In the genomic region with DNA sequence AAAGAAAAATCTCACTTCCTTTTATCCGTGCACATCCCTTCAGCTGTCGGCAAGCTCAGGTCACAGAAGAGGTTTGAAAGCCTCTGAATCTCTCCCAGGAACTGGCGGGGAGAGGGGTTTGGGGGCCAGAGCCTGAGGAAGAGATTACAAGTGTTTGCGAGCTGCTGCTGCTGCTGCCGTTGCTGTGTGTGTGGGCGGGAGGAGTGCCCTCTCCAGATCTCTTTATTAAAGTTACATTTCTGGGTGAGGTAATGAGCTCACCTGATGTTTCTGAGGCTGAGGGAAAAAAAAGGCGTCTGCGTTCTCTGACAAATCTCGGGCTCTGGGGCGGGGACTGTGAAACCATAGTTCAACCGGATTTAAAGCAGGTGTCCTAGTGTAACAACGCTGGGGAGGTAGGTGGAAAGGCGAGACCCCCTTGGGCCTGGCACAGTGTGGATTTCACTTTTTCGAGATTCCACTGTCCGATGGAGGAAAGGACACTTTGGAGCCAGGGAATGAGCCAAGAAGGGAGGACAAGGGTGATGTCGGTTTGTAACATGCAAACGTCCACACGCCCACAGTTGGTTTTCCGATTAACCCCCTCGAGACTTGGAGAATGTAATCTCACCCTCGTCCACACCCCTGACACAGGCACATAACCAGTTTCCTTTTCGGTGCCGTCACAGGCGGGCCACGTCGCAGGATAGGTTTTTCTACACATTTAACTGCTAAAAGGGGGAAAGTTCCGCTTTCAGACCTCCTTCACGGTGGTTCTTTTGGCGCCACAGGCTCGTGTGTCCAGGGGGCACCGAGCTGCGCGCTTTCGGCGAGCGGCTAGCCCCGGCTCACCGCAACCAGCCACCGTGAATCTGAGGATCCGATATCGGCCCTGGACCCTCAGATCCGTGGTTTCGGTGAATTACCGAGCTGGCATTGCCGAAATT, we compare ENCODE assay signal across 8 cellular contexts. TPM values are rescaled to one million over a fixed set of nuclear protein-coding genes. Genes with fewer than 3 reads are reported as not detected.
DNase-seq lines count a peak whose midpoint lies in the region; ATAC-seq and TF ChIP-seq lines count a peak whose summit lies in the region.

No MANE protein-coding gene starts in this region.

- peak overlapping the region; percentile 93 for H3K14ac ChIP-seq in IMR-90 (replicated peaks; ENCODE audit: low read depth, low read length)

- H3K27me3 ChIP-seq in IMR-90 (ENCODE audit: control insufficient read depth, insufficient read depth, low read length) (no peaks in the 10 kb centered on the region), gastroesophageal sphincter (no peaks in the 10 kb centered on the region), neutrophil (peaks cover 11% of the 10 kb centered on the region), testis (no peaks in the 10 kb centered on the region)

- TF ChIP-seq POLR2A in IMR-90 (IDR thresholded peaks at IDR 0.05; ENCODE audit: low read depth, low read length) (no peak; the same call in 1 of the 2 replicates), gastroesophageal sphincter (IDR thresholded peaks at IDR 0.05) (peak in 1 of 2 donors; percentile 11), testis (IDR thresholded peaks at IDR 0.05) (no peak)

- POLR2A ChIA-PET in IMR-90 (lab: Charles Lee; ENCODE audit: unreplicated experiment) = interaction anchor here (0.6 to 0.7 kb wide), 2 partner anchors 763 to 1144 kb away, joined by 3 to 10 read pairs; no protein-coding TSS in a partner anchor
- POLR2A ChIA-PET in RWPE1 (lab: Yijun Ruan, JAX; ENCODE audit: low non-redundant PET) = interaction anchor here (0.6 to 0.9 kb wide), 2 partner anchors 44 to 158 kb away, joined by 3 read pairs; no protein-coding TSS in a partner anchor

- peak overlapping the region; percentile 70 for H4K5ac ChIP-seq in IMR-90 (ENCODE audit: low read depth, low read length)

- peak; percentile 66 for DNase-seq in DMS53 treated with DMSO at 0.1 percent for 48 hours (lab: John Stamatoyannopoulos, UW; ENCODE audit: unreplicated experiment)
- peak; percentile 59 for DNase-seq in IMR-90
- DNase-seq in RWPE1 (ENCODE audit: low spot score) = peak; percentile 68
- DNase-seq in activated effector memory CD4-positive, alpha-beta T cell treated with anti-CD3 and anti-CD28 coated beads, Interleukin-2, amount 50 U/mL, for 16 hours = peak; percentile 91
- peak; percentile 34 for DNase-seq in testis

- peak overlapping the region; percentile 91 for H3K9ac ChIP-seq in IMR-90 (ENCODE audit: low read depth, low read length)

- intact Hi-C loops in IMR-90 (cut with micrococcal nuclease) (loop anchor here (1.0 to 10.0 kb wide), 9 partner anchors 104 to 1238 kb away; no protein-coding TSS in a partner anchor), testis (cut with DNase I; ENCODE audit: low total_unique reads) (no loop called here)

- peak overlapping the region; percentile 83; the same call in 2 of the 3 replicates for H2BK15ac ChIP-seq in IMR-90 (ENCODE audit: low read depth, low read length)

- H4K20me1 ChIP-seq in IMR-90 (ENCODE audit: insufficient read depth, low read length) = no peaks in the 10 kb centered on the region

- 0% methylated on average over 6 of the region's 45 CpGs; no CpG with 5 or more reads in 1 of the 2 experiments for WGBS in IMR-90 (ENCODE audit: extremely low coverage in 2 of 2, insufficient read length in 1 of 2), 2 experiments
- WGBS in gastroesophageal sphincter (ENCODE audit: low coverage in 1 of 2), 2 donors = 0 to 1% methylated on average over 15 to 27 of the region's 45 CpGs
- WGBS in testis, 2 donors = 0 to 1% methylated on average over 32 to 45 of the region's 45 CpGs

- peak overlapping the region; percentile 83 for H3K27ac ChIP-seq in IMR-90 (ENCODE audit: insufficient read depth, low read length)
- H3K27ac ChIP-seq in RWPE1 = peak overlapping the region; percentile 97
- peak overlapping the region; percentile 74 to 82 (median 80) for H3K27ac ChIP-seq in gastroesophageal sphincter
- peak overlapping the region; percentile 90 for H3K27ac ChIP-seq in neutrophil
- no peak overlapping the region for H3K27ac ChIP-seq in testis

- peak overlapping the region; percentile 96 for H3K4me2 ChIP-seq in IMR-90 (ENCODE audit: low read depth, low read length)

- BruUV-seq in IMR-90 (replicated peaks; lab: Mats Ljungman, UMichigan) = no TSS peak

- H3K18ac ChIP-seq in IMR-90 (ENCODE audit: low read depth, low read length) = peak overlapping the region; percentile 87

- H3K4ac ChIP-seq in IMR-90 (ENCODE audit: low read depth, low read length) = peak overlapping the region; percentile 89

- H2BK5ac ChIP-seq in IMR-90 (ENCODE audit: low read depth, low read length, poor library complexity, severe bottlenecking) = peak overlapping the region; percentile 84

- CTCF ChIA-PET in IMR-90 (lab: Yijun Ruan, JAX) = interaction anchor here (0.6 to 2.4 kb wide), 5 partner anchors 46 to 1096 kb away, joined by 3 to 11 read pairs (median 4); no protein-coding TSS in a partner anchor
- CTCF ChIA-PET in RWPE1 (lab: Yijun Ruan, JAX) = interaction anchor here (0.5 to 1.1 kb wide), 6 partner anchors 11 to 1095 kb away, joined by 3 to 4 read pairs (median 4); no protein-coding TSS in a partner anchor

- H3K9me3 ChIP-seq in IMR-90 (ENCODE audit: control insufficient read depth, insufficient read depth, low read length) (no peaks in the 10 kb centered on the region), gastroesophageal sphincter (no peaks in the 10 kb centered on the region), neutrophil (no peaks in the 10 kb centered on the region), testis (no peaks in the 10 kb centered on the region)

- H2AK5ac ChIP-seq in IMR-90 (ENCODE audit: low read depth, low read length) = peak overlapping the region; percentile 94

- peak overlapping the region; percentile 85 for H2BK120ac ChIP-seq in IMR-90 (ENCODE audit: low read depth, low read length)

- TF ChIP-seq EP300 in gastroesophageal sphincter (IDR thresholded peaks at IDR 0.05) = no peak

- dilution Hi-C loops in IMR-90 (cut with HindIII; ENCODE audit: low sequenced_read_pairs, unreplicated experiment) = no loop called here

- peak overlapping the region; percentile 83 for H4K91ac ChIP-seq in IMR-90 (ENCODE audit: insufficient read depth, low read depth, low read length)

- peak overlapping the region; percentile 87 for H2AFZ ChIP-seq in IMR-90 (replicated peaks; ENCODE audit: low read length, poor library complexity)

- TF ChIP-seq CTCF in IMR-90 (conservative IDR thresholded peaks at IDR 0.05; ENCODE audit: low read depth, low read length) (no peak), RWPE1 (conservative IDR thresholded peaks at IDR 0.05; ENCODE audit: low read depth) (no peak), gastroesophageal sphincter (IDR thresholded peaks at IDR 0.05) (no peak), neutrophil (IDR thresholded peaks at IDR 0.05) (no peak), testis (IDR thresholded peaks at IDR 0.05) (no peak)

- H3K9me1 ChIP-seq in IMR-90 (ENCODE audit: insufficient read depth, low read length) = no peaks in the 10 kb centered on the region

- peak overlapping the region; percentile 61 to 81 for H4K8ac ChIP-seq in IMR-90 (ENCODE audit: low read depth in 2 of 2, low read length in 2 of 2)

- peaks cover 0 to 7% of the 10 kb centered on the region in 2 experiments; a peak in 2 of 4 replicates for H3K79me1 ChIP-seq in IMR-90 (ENCODE audit: low read depth in 1 of 2, low read length in 2 of 2)

- in situ Hi-C loops in IMR-90 (cut with MboI; ENCODE audit: low sequenced_read_pairs) = loop anchor here (10.0 to 25.0 kb wide), 3 partner anchors 457 to 1094 kb away; no protein-coding TSS in a partner anchor

- no peak; the same call in 1 of the 2 replicates for TF ChIP-seq RAD21 in IMR-90 (IDR thresholded peaks at IDR 0.05; ENCODE audit: low read length)

- ATAC-seq in GM21529 (IDR thresholded peaks at IDR 0.05; ENCODE audit: unreplicated experiment) = peak; percentile 26
- no peak for ATAC-seq in IMR-90 (ENCODE audit: low read depth)
- no peak for ATAC-seq in gastroesophageal sphincter

- H3K4me3 ChIP-seq in IMR-90 (ENCODE audit: insufficient read depth, low read depth, low read length) (peak overlapping the region; percentile 78), gastroesophageal sphincter (peak overlapping the region; percentile 51 to 66), neutrophil (ENCODE audit: low read depth in 1 of 2, low read length in 1 of 2) (peak overlapping the region; percentile 76 to 79), testis (peak overlapping the region; percentile 51 to 69)

- peak overlapping the region; percentile 70 for H2BK20ac ChIP-seq in IMR-90 (ENCODE audit: low read depth, low read length)

- no peaks in the 10 kb centered on the region for H3K36me3 ChIP-seq in IMR-90 (ENCODE audit: control insufficient read depth, insufficient read depth, low read length)
- H3K36me3 ChIP-seq in gastroesophageal sphincter = no peaks in the 10 kb centered on the region
- H3K36me3 ChIP-seq in neutrophil = no peaks in the 10 kb centered on the region
- H3K36me3 ChIP-seq in testis (ENCODE audit: low read depth, missing control alignments) = no peaks in the 10 kb centered on the region

- H3K4me1 ChIP-seq in IMR-90 (ENCODE audit: control insufficient read depth, insufficient read depth, low read length) (no peaks in the 10 kb centered on the region; the same call in 1 of the 2 replicates), gastroesophageal sphincter (peaks cover 0 to 49% (median 2%) of the 10 kb centered on the region in 3 donors), neutrophil (ENCODE audit: control insufficient read depth in 1 of 2, insufficient read depth in 1 of 2, low read depth in 1 of 2, low read length in 1 of 2) (peaks cover 22 to 43% of the 10 kb centered on the region in 2 experiments), testis (peaks cover 4% of the 10 kb centered on the region)

- peak overlapping the region; percentile 95 for H3K23ac ChIP-seq in IMR-90 (ENCODE audit: low read depth, low read length)

- H3K56ac ChIP-seq in IMR-90 (ENCODE audit: extremely low read depth, insufficient read depth, low read length) = peak overlapping the region; percentile 90

- peak overlapping the region; percentile 50 for H2AK9ac ChIP-seq in IMR-90 (replicated peaks; ENCODE audit: low read depth, low read length, poor library complexity)

TF ChIP-seq in IMR-90, 13 proteins besides CTCF, POLR2A, EP300 and RAD21:
- no peak for TF ChIP-seq RCOR1 (IDR thresholded peaks at IDR 0.05; ENCODE audit: insufficient replicate concordance, low read length)
- 0 out of 2 replicates have a peak, but pooled peaks have one; percentile 41 for TF ChIP-seq MXI1 (IDR thresholded peaks at IDR 0.05; ENCODE audit: borderline replicate concordance, low read depth, low read length)

RNA-seq across cellular contexts. Expression of gene ALCAM, which starts 2.1 kb away (rescaled TPM):
- total RNA-seq in IMR-90 (2012; rRNA removed) (400 and 423 TPM in 2 replicates), gastroesophageal sphincter (10 to 100 TPM; 16.8 to 62.0 (median 27.5) TPM), testis (1 to 10 TPM; 8.3 to 8.7 TPM)
- polyA plus RNA-seq in IMR-90 (2012; rRNA removed) (105 and 117 TPM in 2 replicates), testis (ENCODE audit: insufficient read depth, low read depth, low replicate concordance) (9.0 TPM)
- polyA plus RNA-seq in IMR-90 (2012; cell fraction: cytosol; rRNA removed) = 32.8 and 49.6 TPM in 2 replicates
- 29.9 and 107 TPM in 2 replicates for polyA plus RNA-seq in IMR-90 (2012; cell fraction: nucleus; rRNA removed; ENCODE audit: low replicate concordance)

Comparison
In these comparisons a context has a peak if more than half of its experiments do, and no peak if none do; other contexts are left out.
1. DNase-seq: peak in every context shown above with its lines; median percentile 91 in activated effector memory CD4-positive, alpha-beta T cell treated with anti-CD3 and anti-CD28 coated beads, Interleukin-2, amount 50 U/mL, for 16 hours; 68 in RWPE1; 66 in DMS53 treated with DMSO at 0.1 percent for 48 hours; 59 in IMR-90; 34 in testis.
2. H3K27ac ChIP-seq: peak in IMR-90 (single experiment), RWPE1 (single experiment), gastroesophageal sphincter (4 of 4) and neutrophil (single experiment); none in testis (0 of 2).
3. Peak in every context shown above with its lines, with median percentiles within 50 percentile points of each other: H3K4me3 ChIP-seq.